14 cellular contexts compared by ENCODE assay signal in the genomic region with DNA sequence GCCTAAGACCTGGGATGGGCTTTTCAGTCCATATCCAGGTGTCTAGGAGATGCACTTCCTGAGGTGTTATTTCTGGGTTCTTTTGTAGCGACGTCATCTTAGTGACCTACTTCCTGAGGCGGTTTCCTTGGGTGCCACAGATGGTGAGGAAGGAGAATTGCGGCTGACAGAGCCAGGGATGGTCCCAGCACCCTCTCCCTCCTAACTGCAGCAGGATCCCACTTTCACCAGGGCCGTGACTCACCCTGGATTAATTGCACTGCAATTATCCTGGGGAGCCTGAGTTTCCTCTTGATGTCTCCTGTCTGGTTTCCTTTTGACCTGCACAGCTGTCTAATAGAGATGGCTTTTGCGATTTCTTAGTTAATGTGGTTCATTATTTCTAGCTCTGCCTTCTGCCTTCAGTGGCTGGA.
DNase-seq lines count a peak whose midpoint lies in the region; ATAC-seq and TF ChIP-seq lines count a peak whose summit lies in the region.
"Had no signal": no experiment of that assay in that cellular context is flagged by ENCODE, and none has a peak within 500 bp of the region (broad histone marks: within the 10 kb centered on the region; RNA-seq: fewer than 3 reads in every experiment).

No MANE protein-coding gene starts in this region.

- no peak for ATAC-seq in body of pancreas
- no peak for ATAC-seq in HG03159 (IDR thresholded peaks at IDR 0.05; ENCODE audit: unreplicated experiment)
- ATAC-seq: heart right ventricle had no signal

- H3K36me3 ChIP-seq in osteoblast (ENCODE audit: insufficient read depth, low read length) (no peaks in the 10 kb centered on the region), body of pancreas (replicated peaks in 1 of 2; ENCODE audit: insufficient read depth in 1 of 2, low read depth in 2 of 2) (no peaks in the 10 kb centered on the region)
- H3K36me3 ChIP-seq: heart right ventricle, transverse colon had no signal

- H3K79me2 ChIP-seq in osteoblast (ENCODE audit: insufficient read depth, low read length): no peaks in the 10 kb centered on the region

- H3K27me3 ChIP-seq in osteoblast (ENCODE audit: insufficient read depth, low read length) (peaks cover 34% of the 10 kb centered on the region), body of pancreas (no peaks in the 10 kb centered on the region)

- no peak for TF ChIP-seq POLR2A in body of pancreas (IDR thresholded peaks at IDR 0.05)

- H4K20me1 ChIP-seq in osteoblast (ENCODE audit: insufficient read depth, low read length): no peaks in the 10 kb centered on the region

- H3K4me1 ChIP-seq in osteoblast (ENCODE audit: insufficient read depth, low read length): no peaks in the 10 kb centered on the region
- no peaks in the 10 kb centered on the region for H3K4me1 ChIP-seq in body of pancreas
- H3K4me1 ChIP-seq: transverse colon had no signal

- DNase-seq in NCI-H1105 treated with DMSO at 0.1 percent for 48 hours (lab: John Stamatoyannopoulos, UW) (peak; percentile 0), NCI-H1105 (lab: John Stamatoyannopoulos, UW) (no peak), M059J (ENCODE audit: low read depth) (peak; percentile 65), astrocyte of the hippocampus (ENCODE audit: low read depth, low spot score) (peak; percentile 29), osteoblast (ENCODE audit: insufficient read length, low spot score, missing footprints) (no peak), body of pancreas (no peak)
- no peak for DNase-seq in activated CD4-positive, alpha-beta T cell treated with anti-CD3 and anti-CD28 coated beads, Interleukin-2, amount 50 U/mL, for 48 hours
- DNase-seq: activated CD4-positive, CD25-positive, alpha-beta regulatory T cell treated with anti-CD3 and anti-CD28 coated beads, Interleukin-2, amount 50 U/mL, for 72 hours; activated gamma-delta T cell treated with Interleukin-2 at 50 U/mL for 16 hours; heart right ventricle; midbrain; OCI-M1; transverse colon had no signal

- H3K4me3 ChIP-seq in osteoblast (ENCODE audit: insufficient read depth, low read length) (no peak overlapping the region), body of pancreas (no peak overlapping the region)
- H3K4me3 ChIP-seq: heart right ventricle, transverse colon had no signal

- H3K27ac ChIP-seq in osteoblast (ENCODE audit: low read depth, low read length) (no peak overlapping the region), body of pancreas (no peak overlapping the region)
- H3K27ac ChIP-seq: heart right ventricle, transverse colon had no signal

- peak overlapping the region; percentile 9 for H3K4me2 ChIP-seq in osteoblast (ENCODE audit: insufficient read depth, low read length)

- H3K9me3 ChIP-seq in osteoblast (ENCODE audit: low read depth, low read length): no peaks in the 10 kb centered on the region
- H3K9me3 ChIP-seq in body of pancreas: no peaks in the 10 kb centered on the region
- H3K9me3 ChIP-seq: heart right ventricle, transverse colon had no signal

- no peak for TF ChIP-seq CTCF in osteoblast (IDR thresholded peaks at IDR 0.05; ENCODE audit: extremely low read depth, low read depth, low read length)
- TF ChIP-seq CTCF in body of pancreas (IDR thresholded peaks at IDR 0.05): no peak

- intact Hi-C loops in body of pancreas (cut with DNase I): no loop called here

- no peak overlapping the region for H2AFZ ChIP-seq in osteoblast (ENCODE audit: low read length)

- 57 to 63% methylated on average over 6 of the region's 6 CpGs for WGBS in body of pancreas, 2 donors

Comparison
In these comparisons a context has a peak if more than half of its experiments do, and no peak if none do; other contexts are left out.
1. DNase-seq: peak in NCI-H1105 treated with DMSO at 0.1 percent for 48 hours (single experiment), M059J (single experiment) and astrocyte of the hippocampus (single experiment); none in NCI-H1105 (single experiment), osteoblast (single experiment), body of pancreas (0 of 4) and activated CD4-positive, alpha-beta T cell treated with anti-CD3 and anti-CD28 coated beads, Interleukin-2, amount 50 U/mL, for 48 hours (0 of 2).